Comparison of ENCODE assay signal across 23 cellular contexts in the genomic region with DNA sequence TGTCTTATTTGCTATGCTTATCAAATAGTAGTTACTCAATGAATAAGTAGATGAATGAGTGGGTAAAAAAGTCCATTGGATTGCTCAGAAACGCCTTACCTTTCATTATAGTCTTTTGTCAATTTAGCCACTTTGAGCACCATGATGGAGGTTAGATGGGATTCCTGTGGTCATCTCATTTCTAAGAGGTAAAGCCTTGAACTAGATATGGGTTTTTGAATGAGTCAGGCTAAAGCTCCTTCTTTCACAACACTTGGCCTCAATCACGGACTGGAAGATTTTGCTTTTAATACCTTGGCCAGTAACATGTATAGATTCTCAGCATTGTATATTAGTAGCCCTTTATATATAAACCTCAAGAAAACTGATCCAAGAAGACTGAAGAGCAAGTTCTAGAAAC.
DNase-seq lines count a peak whose midpoint lies in the region; ATAC-seq and TF ChIP-seq lines count a peak whose summit lies in the region.
"Had no signal": no experiment of that assay in that cellular context is flagged by ENCODE, and none has a peak within 500 bp of the region (broad histone marks: within the 10 kb centered on the region; RNA-seq: fewer than 3 reads in every experiment).

No MANE protein-coding gene starts in this region.

- H3K36me3 ChIP-seq in RWPE2 (ENCODE audit: low read depth), result no peaks in the 10 kb centered on the region

- no peak overlapping the region for H3K27ac ChIP-seq in RWPE2 (ENCODE audit: poor library complexity, severe bottlenecking)
- H3K27ac ChIP-seq: PC-9, RWPE1 had no signal

- no peaks in the 10 kb centered on the region for H3K27me3 ChIP-seq in RWPE2 (ENCODE audit: insufficient read depth, poor library complexity, severe bottlenecking)

- TF ChIP-seq CTCF in GM12865 (IDR thresholded peaks at IDR 0.05; ENCODE audit: insufficient read depth, low read depth, low read length, missing control alignments), result no peak
- TF ChIP-seq CTCF in RWPE2 (IDR thresholded peaks at IDR 0.05; ENCODE audit: poor library complexity, severe bottlenecking), result no peak
- TF ChIP-seq CTCF in choroid plexus epithelial cell (conservative IDR thresholded peaks at IDR 0.05; ENCODE audit: low read depth, low read length), result no peak

- no peak overlapping the region for H3K4me3 ChIP-seq in GM12865 (ENCODE audit: low read depth, low read length)
- H3K4me3 ChIP-seq in RWPE2 (ENCODE audit: severe bottlenecking), result no peak overlapping the region
- H3K4me3 ChIP-seq in choroid plexus epithelial cell (ENCODE audit: low read depth, low read length), result no peak overlapping the region
- H3K4me3 ChIP-seq: PC-9 had no signal

- peak; percentile 35; the same call in 2 of the 3 replicates for ATAC-seq in RWPE2 (ENCODE audit: low read depth)
- ATAC-seq: CD8-positive, alpha-beta T cell had no signal

- no peaks in the 10 kb centered on the region for H3K9me3 ChIP-seq in RWPE2 (ENCODE audit: severe bottlenecking)
- H3K9me3 ChIP-seq: SK-N-SH had no signal

- no peaks in the 10 kb centered on the region for H3K4me1 ChIP-seq in RWPE2 (ENCODE audit: insufficient read depth, poor library complexity, severe bottlenecking)

- peak; percentile 11 for DNase-seq in GM12865 (ENCODE audit: low read depth)
- no peak for DNase-seq in RWPE2 (ENCODE audit: low spot score)
- DNase-seq in choroid plexus epithelial cell (ENCODE audit: low read depth), result peak; percentile 20
- peak; percentile 47 for DNase-seq in renal cortical epithelial cell (ENCODE audit: low read depth)
- no peak for DNase-seq in activated naive CD4-positive, alpha-beta T cell treated with Interleukin-2 at 50 U/mL for 16 hours
- no peak for DNase-seq in stimulated activated CD4-positive, alpha-beta T cell treated with anti-CD3 and anti-CD28 coated beads, Interleukin-1b, Interleukin-23, amount 100 ng/mL, for 48 hours
- DNase-seq in globus pallidus (ENCODE audit: low spot score), result no peak
- DNase-seq: AML-193; C1 segment of cervical spinal cord; CD8-positive, alpha-beta T cell; GDM1; H7; Kasumi-1; NCI-H1092; NCI-H1436; NCI-H187 treated with DMSO at 0.1 percent for 48 hours; NCI-H2107; NCI-H510A; NCI-H748 treated with DMSO at 0.1 percent for 48 hours; SIG-M5; SK-N-SH had no signal

Comparison
In these comparisons a context has a peak if more than half of its experiments do, and no peak if none do; other contexts are left out.
1. DNase-seq: peak in GM12865 (single experiment), choroid plexus epithelial cell (single experiment) and renal cortical epithelial cell (single experiment); none in RWPE2 (single experiment), activated naive CD4-positive, alpha-beta T cell treated with Interleukin-2 at 50 U/mL for 16 hours (single experiment), stimulated activated CD4-positive, alpha-beta T cell treated with anti-CD3 and anti-CD28 coated beads, Interleukin-1b, Interleukin-23, amount 100 ng/mL, for 48 hours (single experiment) and globus pallidus (single experiment).